In the genomic region with DNA sequence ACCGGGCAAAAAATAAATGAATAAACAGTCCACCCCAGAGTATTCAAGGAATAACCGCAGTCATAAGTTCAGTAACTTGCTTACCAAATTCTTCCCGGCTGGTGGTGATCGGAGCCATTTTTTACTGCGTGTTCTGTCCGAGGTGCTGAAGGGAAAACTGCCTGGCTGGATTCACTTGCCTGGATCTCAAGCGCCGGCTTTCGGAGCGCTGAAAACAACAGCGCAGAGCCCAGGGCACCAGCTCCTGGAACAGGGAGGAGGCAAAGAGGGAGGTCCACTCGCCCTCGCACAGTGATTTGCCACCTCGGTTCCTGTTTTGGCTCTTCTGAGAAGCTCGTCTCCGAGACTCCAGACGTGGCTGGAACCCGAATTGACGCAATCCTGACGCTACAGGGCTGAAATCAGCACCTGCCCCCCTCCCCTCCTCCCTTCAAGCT, we compare ENCODE assay signal across 2 cellular contexts.
TF ChIP-seq lines count a peak whose summit lies in the region.

A gene with protein sequence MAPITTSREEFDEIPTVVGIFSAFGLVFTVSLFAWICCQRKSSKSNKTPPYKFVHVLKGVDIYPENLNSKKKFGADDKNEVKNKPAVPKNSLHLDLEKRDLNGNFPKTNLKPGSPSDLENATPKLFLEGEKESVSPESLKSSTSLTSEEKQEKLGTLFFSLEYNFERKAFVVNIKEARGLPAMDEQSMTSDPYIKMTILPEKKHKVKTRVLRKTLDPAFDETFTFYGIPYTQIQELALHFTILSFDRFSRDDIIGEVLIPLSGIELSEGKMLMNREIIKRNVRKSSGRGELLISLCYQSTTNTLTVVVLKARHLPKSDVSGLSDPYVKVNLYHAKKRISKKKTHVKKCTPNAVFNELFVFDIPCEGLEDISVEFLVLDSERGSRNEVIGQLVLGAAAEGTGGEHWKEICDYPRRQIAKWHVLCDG (minus strand): TSS at position 327 of the 437 bp plus-strand sequence. CDS start 209 bp downstream, at position 118.

TF ChIP-seq in GM23338, 12 proteins besides CTCF, POLR2A, EP300 and RAD21 (continued from another document and continues in another):
- TF ChIP-seq, protein P1, sequence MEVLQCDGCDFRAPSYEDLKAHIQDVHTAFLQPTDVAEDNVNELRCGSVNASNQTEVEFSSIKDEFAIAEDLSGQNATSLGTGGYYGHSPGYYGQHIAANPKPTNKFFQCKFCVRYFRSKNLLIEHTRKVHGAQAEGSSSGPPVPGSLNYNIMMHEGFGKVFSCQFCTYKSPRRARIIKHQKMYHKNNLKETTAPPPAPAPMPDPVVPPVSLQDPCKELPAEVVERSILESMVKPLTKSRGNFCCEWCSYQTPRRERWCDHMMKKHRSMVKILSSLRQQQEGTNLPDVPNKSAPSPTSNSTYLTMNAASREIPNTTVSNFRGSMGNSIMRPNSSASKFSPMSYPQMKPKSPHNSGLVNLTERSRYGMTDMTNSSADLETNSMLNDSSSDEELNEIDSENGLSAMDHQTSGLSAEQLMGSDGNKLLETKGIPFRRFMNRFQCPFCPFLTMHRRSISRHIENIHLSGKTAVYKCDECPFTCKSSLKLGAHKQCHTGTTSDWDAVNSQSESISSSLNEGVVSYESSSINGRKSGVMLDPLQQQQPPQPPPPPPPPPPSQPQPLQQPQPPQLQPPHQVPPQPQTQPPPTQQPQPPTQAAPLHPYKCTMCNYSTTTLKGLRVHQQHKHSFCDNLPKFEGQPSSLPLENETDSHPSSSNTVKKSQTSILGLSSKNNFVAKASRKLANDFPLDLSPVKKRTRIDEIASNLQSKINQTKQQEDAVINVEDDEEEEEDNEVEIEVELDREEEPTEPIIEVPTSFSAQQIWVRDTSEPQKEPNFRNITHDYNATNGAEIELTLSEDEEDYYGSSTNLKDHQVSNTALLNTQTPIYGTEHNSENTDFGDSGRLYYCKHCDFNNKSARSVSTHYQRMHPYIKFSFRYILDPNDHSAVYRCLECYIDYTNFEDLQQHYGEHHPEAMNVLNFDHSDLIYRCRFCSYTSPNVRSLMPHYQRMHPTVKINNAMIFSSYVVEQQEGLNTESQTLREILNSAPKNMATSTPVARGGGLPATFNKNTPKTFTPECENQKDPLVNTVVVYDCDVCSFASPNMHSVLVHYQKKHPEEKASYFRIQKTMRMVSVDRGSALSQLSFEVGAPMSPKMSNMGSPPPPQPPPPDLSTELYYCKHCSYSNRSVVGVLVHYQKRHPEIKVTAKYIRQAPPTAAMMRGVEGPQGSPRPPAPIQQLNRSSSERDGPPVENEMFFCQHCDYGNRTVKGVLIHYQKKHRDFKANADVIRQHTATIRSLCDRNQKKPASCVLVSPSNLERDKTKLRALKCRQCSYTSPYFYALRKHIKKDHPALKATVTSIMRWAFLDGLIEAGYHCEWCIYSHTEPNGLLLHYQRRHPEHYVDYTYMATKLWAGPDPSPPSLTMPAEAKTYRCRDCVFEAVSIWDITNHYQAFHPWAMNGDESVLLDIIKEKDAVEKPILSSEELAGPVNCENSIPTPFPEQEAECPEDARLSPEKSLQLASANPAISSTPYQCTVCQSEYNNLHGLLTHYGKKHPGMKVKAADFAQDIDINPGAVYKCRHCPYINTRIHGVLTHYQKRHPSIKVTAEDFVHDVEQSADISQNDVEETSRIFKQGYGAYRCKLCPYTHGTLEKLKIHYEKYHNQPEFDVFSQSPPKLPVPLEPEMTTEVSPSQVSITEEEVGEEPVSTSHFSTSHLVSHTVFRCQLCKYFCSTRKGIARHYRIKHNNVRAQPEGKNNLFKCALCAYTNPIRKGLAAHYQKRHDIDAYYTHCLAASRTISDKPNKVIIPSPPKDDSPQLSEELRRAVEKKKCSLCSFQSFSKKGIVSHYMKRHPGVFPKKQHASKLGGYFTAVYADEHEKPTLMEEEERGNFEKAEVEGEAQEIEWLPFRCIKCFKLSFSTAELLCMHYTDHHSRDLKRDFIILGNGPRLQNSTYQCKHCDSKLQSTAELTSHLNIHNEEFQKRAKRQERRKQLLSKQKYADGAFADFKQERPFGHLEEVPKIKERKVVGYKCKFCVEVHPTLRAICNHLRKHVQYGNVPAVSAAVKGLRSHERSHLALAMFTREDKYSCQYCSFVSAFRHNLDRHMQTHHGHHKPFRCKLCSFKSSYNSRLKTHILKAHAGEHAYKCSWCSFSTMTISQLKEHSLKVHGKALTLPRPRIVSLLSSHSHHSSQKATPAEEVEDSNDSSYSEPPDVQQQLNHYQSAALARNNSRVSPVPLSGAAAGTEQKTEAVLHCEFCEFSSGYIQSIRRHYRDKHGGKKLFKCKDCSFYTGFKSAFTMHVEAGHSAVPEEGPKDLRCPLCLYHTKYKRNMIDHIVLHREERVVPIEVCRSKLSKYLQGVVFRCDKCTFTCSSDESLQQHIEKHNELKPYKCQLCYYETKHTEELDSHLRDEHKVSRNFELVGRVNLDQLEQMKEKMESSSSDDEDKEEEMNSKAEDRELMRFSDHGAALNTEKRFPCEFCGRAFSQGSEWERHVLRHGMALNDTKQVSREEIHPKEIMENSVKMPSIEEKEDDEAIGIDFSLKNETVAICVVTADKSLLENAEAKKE (CRISPR knock-in tag; IDR thresholded peaks at IDR 0.05): peak; percentile 92
- TF ChIP-seq CREB1 (CRISPR knock-in tag; IDR thresholded peaks at IDR 0.05; ENCODE audit: low read depth): peak; percentile 54
- peak; percentile 44; the same call in 1 of the 2 replicates for TF ChIP-seq ZNF331 (CRISPR knock-in tag; IDR thresholded peaks at IDR 0.05; ENCODE audit: low read depth)
- TF ChIP-seq STAT1 (IDR thresholded peaks at IDR 0.05; ENCODE audit: unreplicated experiment): no peak
- no peak for TF ChIP-seq EZH2 (IDR thresholded peaks at IDR 0.05; ENCODE audit: low read depth, unreplicated experiment)
- no peak for TF ChIP-seq ZNF114 (CRISPR knock-in tag; IDR thresholded peaks at IDR 0.05)
- TF ChIP-seq, protein P2, sequence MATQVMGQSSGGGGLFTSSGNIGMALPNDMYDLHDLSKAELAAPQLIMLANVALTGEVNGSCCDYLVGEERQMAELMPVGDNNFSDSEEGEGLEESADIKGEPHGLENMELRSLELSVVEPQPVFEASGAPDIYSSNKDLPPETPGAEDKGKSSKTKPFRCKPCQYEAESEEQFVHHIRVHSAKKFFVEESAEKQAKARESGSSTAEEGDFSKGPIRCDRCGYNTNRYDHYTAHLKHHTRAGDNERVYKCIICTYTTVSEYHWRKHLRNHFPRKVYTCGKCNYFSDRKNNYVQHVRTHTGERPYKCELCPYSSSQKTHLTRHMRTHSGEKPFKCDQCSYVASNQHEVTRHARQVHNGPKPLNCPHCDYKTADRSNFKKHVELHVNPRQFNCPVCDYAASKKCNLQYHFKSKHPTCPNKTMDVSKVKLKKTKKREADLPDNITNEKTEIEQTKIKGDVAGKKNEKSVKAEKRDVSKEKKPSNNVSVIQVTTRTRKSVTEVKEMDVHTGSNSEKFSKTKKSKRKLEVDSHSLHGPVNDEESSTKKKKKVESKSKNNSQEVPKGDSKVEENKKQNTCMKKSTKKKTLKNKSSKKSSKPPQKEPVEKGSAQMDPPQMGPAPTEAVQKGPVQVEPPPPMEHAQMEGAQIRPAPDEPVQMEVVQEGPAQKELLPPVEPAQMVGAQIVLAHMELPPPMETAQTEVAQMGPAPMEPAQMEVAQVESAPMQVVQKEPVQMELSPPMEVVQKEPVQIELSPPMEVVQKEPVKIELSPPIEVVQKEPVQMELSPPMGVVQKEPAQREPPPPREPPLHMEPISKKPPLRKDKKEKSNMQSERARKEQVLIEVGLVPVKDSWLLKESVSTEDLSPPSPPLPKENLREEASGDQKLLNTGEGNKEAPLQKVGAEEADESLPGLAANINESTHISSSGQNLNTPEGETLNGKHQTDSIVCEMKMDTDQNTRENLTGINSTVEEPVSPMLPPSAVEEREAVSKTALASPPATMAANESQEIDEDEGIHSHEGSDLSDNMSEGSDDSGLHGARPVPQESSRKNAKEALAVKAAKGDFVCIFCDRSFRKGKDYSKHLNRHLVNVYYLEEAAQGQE (IDR thresholded peaks at IDR 0.05; ENCODE audit: unreplicated experiment): peak; percentile 89

TF ChIP-seq in H1, 55 proteins besides CTCF, POLR2A, EP300 and RAD21 (continued from another document and continues in another):
- TF ChIP-seq TBP (IDR thresholded peaks at IDR 0.05; ENCODE audit: low read depth, low read length) (peak; percentile 56; the same call in 1 of the 2 replicates), CREB1 (IDR thresholded peaks at IDR 0.05) (peak; percentile 81; the same call in 1 of the 2 replicates), KDM4A (IDR thresholded peaks at IDR 0.05; ENCODE audit: low read depth, low read length, severe bottlenecking) (peak; percentile 53), CHD2 (IDR thresholded peaks at IDR 0.05; ENCODE audit: low read length) (peak; percentile 44; the same call in 1 of the 2 replicates), SP1 (IDR thresholded peaks at IDR 0.05; ENCODE audit: low read depth, low read length) (0 out of 2 replicates have a peak, but pooled peaks have one; percentile 24), RBBP5 (IDR thresholded peaks at IDR 0.05; ENCODE audit: borderline replicate concordance, low read depth, low read length) (0 out of 2 replicates have a peak, but pooled peaks have one; percentile 32), RNF2 (IDR thresholded peaks at IDR 0.05; ENCODE audit: borderline replicate concordance, low read depth, low read length, missing control alignments, poor library complexity, severe bottlenecking) (no peak), YY1 (IDR thresholded peaks at IDR 0.05; ENCODE audit: low read depth, low read length) (peak; percentile 92), BRCA1 (IDR thresholded peaks at IDR 0.05; ENCODE audit: low read depth, low read length) (no peak), POLR2AphosphoS5 (IDR thresholded peaks at IDR 0.05; ENCODE audit: low read depth, low read length) (no peak), TAF7 (optimal IDR thresholded peaks at IDR 0.05; ENCODE audit: borderline replicate concordance, low read depth, low read length) (peak; percentile 29), HDAC2 (IDR thresholded peaks at IDR 0.05; ENCODE audit: borderline replicate concordance in 1 of 2, low read depth in 2 of 2, low read length in 2 of 2) (peak in 1 of 2 experiments; percentile 77; a peak in 1 of 4 replicates)
- TF ChIP-seq, protein P3, sequence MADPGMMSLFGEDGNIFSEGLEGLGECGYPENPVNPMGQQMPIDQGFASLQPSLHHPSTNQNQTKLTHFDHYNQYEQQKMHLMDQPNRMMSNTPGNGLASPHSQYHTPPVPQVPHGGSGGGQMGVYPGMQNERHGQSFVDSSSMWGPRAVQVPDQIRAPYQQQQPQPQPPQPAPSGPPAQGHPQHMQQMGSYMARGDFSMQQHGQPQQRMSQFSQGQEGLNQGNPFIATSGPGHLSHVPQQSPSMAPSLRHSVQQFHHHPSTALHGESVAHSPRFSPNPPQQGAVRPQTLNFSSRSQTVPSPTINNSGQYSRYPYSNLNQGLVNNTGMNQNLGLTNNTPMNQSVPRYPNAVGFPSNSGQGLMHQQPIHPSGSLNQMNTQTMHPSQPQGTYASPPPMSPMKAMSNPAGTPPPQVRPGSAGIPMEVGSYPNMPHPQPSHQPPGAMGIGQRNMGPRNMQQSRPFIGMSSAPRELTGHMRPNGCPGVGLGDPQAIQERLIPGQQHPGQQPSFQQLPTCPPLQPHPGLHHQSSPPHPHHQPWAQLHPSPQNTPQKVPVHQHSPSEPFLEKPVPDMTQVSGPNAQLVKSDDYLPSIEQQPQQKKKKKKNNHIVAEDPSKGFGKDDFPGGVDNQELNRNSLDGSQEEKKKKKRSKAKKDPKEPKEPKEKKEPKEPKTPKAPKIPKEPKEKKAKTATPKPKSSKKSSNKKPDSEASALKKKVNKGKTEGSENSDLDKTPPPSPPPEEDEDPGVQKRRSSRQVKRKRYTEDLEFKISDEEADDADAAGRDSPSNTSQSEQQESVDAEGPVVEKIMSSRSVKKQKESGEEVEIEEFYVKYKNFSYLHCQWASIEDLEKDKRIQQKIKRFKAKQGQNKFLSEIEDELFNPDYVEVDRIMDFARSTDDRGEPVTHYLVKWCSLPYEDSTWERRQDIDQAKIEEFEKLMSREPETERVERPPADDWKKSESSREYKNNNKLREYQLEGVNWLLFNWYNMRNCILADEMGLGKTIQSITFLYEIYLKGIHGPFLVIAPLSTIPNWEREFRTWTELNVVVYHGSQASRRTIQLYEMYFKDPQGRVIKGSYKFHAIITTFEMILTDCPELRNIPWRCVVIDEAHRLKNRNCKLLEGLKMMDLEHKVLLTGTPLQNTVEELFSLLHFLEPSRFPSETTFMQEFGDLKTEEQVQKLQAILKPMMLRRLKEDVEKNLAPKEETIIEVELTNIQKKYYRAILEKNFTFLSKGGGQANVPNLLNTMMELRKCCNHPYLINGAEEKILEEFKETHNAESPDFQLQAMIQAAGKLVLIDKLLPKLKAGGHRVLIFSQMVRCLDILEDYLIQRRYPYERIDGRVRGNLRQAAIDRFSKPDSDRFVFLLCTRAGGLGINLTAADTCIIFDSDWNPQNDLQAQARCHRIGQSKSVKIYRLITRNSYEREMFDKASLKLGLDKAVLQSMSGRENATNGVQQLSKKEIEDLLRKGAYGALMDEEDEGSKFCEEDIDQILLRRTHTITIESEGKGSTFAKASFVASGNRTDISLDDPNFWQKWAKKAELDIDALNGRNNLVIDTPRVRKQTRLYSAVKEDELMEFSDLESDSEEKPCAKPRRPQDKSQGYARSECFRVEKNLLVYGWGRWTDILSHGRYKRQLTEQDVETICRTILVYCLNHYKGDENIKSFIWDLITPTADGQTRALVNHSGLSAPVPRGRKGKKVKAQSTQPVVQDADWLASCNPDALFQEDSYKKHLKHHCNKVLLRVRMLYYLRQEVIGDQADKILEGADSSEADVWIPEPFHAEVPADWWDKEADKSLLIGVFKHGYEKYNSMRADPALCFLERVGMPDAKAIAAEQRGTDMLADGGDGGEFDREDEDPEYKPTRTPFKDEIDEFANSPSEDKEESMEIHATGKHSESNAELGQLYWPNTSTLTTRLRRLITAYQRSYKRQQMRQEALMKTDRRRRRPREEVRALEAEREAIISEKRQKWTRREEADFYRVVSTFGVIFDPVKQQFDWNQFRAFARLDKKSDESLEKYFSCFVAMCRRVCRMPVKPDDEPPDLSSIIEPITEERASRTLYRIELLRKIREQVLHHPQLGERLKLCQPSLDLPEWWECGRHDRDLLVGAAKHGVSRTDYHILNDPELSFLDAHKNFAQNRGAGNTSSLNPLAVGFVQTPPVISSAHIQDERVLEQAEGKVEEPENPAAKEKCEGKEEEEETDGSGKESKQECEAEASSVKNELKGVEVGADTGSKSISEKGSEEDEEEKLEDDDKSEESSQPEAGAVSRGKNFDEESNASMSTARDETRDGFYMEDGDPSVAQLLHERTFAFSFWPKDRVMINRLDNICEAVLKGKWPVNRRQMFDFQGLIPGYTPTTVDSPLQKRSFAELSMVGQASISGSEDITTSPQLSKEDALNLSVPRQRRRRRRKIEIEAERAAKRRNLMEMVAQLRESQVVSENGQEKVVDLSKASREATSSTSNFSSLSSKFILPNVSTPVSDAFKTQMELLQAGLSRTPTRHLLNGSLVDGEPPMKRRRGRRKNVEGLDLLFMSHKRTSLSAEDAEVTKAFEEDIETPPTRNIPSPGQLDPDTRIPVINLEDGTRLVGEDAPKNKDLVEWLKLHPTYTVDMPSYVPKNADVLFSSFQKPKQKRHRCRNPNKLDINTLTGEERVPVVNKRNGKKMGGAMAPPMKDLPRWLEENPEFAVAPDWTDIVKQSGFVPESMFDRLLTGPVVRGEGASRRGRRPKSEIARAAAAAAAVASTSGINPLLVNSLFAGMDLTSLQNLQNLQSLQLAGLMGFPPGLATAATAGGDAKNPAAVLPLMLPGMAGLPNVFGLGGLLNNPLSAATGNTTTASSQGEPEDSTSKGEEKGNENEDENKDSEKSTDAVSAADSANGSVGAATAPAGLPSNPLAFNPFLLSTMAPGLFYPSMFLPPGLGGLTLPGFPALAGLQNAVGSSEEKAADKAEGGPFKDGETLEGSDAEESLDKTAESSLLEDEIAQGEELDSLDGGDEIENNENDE (IDR thresholded peaks at IDR 0.05; ENCODE audit: insufficient replicate concordance, low read length): no peak
- TF ChIP-seq, protein P4, sequence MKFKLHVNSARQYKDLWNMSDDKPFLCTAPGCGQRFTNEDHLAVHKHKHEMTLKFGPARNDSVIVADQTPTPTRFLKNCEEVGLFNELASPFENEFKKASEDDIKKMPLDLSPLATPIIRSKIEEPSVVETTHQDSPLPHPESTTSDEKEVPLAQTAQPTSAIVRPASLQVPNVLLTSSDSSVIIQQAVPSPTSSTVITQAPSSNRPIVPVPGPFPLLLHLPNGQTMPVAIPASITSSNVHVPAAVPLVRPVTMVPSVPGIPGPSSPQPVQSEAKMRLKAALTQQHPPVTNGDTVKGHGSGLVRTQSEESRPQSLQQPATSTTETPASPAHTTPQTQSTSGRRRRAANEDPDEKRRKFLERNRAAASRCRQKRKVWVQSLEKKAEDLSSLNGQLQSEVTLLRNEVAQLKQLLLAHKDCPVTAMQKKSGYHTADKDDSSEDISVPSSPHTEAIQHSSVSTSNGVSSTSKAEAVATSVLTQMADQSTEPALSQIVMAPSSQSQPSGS (IDR thresholded peaks at IDR 0.05; ENCODE audit: low read length): peak; percentile 50; the same call in 1 of the 2 replicates
